21 cellular contexts compared by ENCODE assay signal in genomic region chr7:99243751-99244337, GRCh38. TPM values are rescaled to one million over a fixed set of nuclear protein-coding genes. Genes with fewer than 3 reads are reported as not detected.
DNase-seq lines count a peak whose midpoint lies in the region; ATAC-seq, FAIRE-seq and TF ChIP-seq lines count a peak whose summit lies in the region.
"Had no signal": no experiment of that assay in that cellular context is flagged by ENCODE, and none has a peak within 500 bp of the region (broad histone marks: within the 10 kb centered on the region; RNA-seq: fewer than 3 reads in every experiment).

No MANE protein-coding gene starts in this region.

- H3K27ac ChIP-seq in HEK293 (ENCODE audit: extremely low read depth, low read depth, low read length) (no peak overlapping the region), K562 (ENCODE audit: extremely low read depth, low read depth, low read length) (no peak overlapping the region), foreskin keratinocyte (peak overlapping the region; percentile 70)
- no peak overlapping the region for H3K27ac ChIP-seq in CD4-positive, alpha-beta memory T cell (ENCODE audit: low read depth, low read length)

- H3K9me3 ChIP-seq in HEK293 (ENCODE audit: control insufficient read depth, insufficient read depth, low read depth, low read length) = no peaks in the 10 kb centered on the region
- no peaks in the 10 kb centered on the region for H3K9me3 ChIP-seq in K562 (replicated peaks; ENCODE audit: control insufficient read depth, insufficient read depth, low read depth, low read length)
- H3K9me3 ChIP-seq in mucosa of descending colon = no peaks in the 10 kb centered on the region
- no peaks in the 10 kb centered on the region for H3K9me3 ChIP-seq in CD4-positive, alpha-beta memory T cell (ENCODE audit: control insufficient read depth in 1 of 2, low read length in 2 of 2)
- H3K9me3 ChIP-seq: Caco-2, HAP-1 had no signal

- no peaks in the 10 kb centered on the region for H3K79me2 ChIP-seq in K562 (ENCODE audit: control insufficient read depth, insufficient read depth, low read length)

- FAIRE-seq in K562 (lab: Jason Lieb, UNC) = no peak
- FAIRE-seq: G401.6, GM12892, H54 had no signal

- TF ChIP-seq CTCF in HEK293 (tag by site-specific recombination; IDR thresholded peaks at IDR 0.05) = no peak
- no peak for TF ChIP-seq CTCF in K562 (IDR thresholded peaks at IDR 0.05 in 2 of 3, conservative IDR thresholded peaks at IDR 0.05 in 1 of 3; ENCODE audit: insufficient read depth in 2 of 3, low read depth in 1 of 3, low read length in 3 of 3)
- TF ChIP-seq CTCF in foreskin keratinocyte (conservative IDR thresholded peaks at IDR 0.05) = no peak
- TF ChIP-seq CTCF in mucosa of descending colon (IDR thresholded peaks at IDR 0.05) = no peak

- H3K4me1 ChIP-seq in HEK293 (ENCODE audit: control insufficient read depth, insufficient read depth, low read length) (no peaks in the 10 kb centered on the region), K562 (replicated peaks in 1 of 2; ENCODE audit: control insufficient read depth in 2 of 2, insufficient read depth in 2 of 2, low read length in 2 of 2) (no peaks in the 10 kb centered on the region), foreskin keratinocyte (peaks cover 10% of the 10 kb centered on the region), mucosa of descending colon (ENCODE audit: low read depth) (peaks cover 4% of the 10 kb centered on the region)
- H3K4me1 ChIP-seq in CD4-positive, alpha-beta memory T cell (ENCODE audit: insufficient read depth, low read length) = no peaks in the 10 kb centered on the region
- H3K4me1 ChIP-seq: HAP-1 had no signal

- no peaks in the 10 kb centered on the region for H4K20me1 ChIP-seq in K562 (replicated peaks; ENCODE audit: control insufficient read depth, insufficient read depth, low read length)

- peaks cover 7 to 18% of the 10 kb centered on the region in 2 donors for H3K27me3 Mint-ChIP-seq in CD4-positive, alpha-beta memory T cell

- peaks cover 19 to 59% of the 10 kb centered on the region in 2 experiments; a peak in 4 of 5 replicates for H3K27me3 ChIP-seq in K562 (ENCODE audit: control insufficient read depth in 2 of 2, insufficient read depth in 2 of 2, low read length in 2 of 2)
- H3K27me3 ChIP-seq in foreskin keratinocyte = no peaks in the 10 kb centered on the region
- H3K27me3 ChIP-seq in CD4-positive, alpha-beta memory T cell (ENCODE audit: insufficient read depth, low read length) = no peaks in the 10 kb centered on the region

- no peaks in the 10 kb centered on the region for H3K9me1 ChIP-seq in K562 (ENCODE audit: control insufficient read depth, insufficient read depth, low read length)

- H3K4me2 ChIP-seq in K562 (ENCODE audit: insufficient read depth, low read length) = no peak overlapping the region
- H3K4me2 ChIP-seq: GM23338 had no signal

- POLR2A ChIA-PET in HEK293 (lab: Yijun Ruan, JAX) (no interaction called here), K562 (lab: Yijun Ruan, JAX) (interaction anchor here (0.7 to 1.0 kb wide), 2 partner anchors 104 to 364 kb away, joined by 3 read pairs; no protein-coding TSS in a partner anchor)
- POLR2A ChIA-PET in CD4-positive, alpha-beta memory T cell (lab: Charles Lee; ENCODE audit: partially characterized antibody) = no interaction called here

- no peak overlapping the region for H3K27ac Mint-ChIP-seq in CD4-positive, alpha-beta memory T cell
- H3K27ac Mint-ChIP-seq: CD8-positive, alpha-beta T cell; GM23338 had no signal

- ATAC-seq in K562 = no peak
- no peak for ATAC-seq in foreskin keratinocyte
- ATAC-seq in mucosa of descending colon = no peak
- ATAC-seq: CD8-positive, alpha-beta T cell; GM23338 had no signal

- no peak overlapping the region for H3K4me3 ChIP-seq in HEK293 (ENCODE audit: low read depth, low read length)
- no peak overlapping the region for H3K4me3 ChIP-seq in K562
- H3K4me3 ChIP-seq in mucosa of descending colon = no peak overlapping the region
- no peak overlapping the region for H3K4me3 ChIP-seq in CD4-positive, alpha-beta memory T cell (ENCODE audit: low read length in 2 of 2)
- H3K4me3 ChIP-seq: GM23338, HAP-1 had no signal

- H2AFZ ChIP-seq in K562 (ENCODE audit: low read depth, low read length) = no peak overlapping the region
- H2AFZ ChIP-seq: GM23338 had no signal

- no peak for TF ChIP-seq EP300 in K562 (IDR thresholded peaks at IDR 0.05; ENCODE audit: low read length)

- 1% methylated on average over 5 of the region's 5 CpGs for WGBS in K562 (ENCODE audit: insufficient coverage, low coverage, missing lambda C conversion rate)

- BruUV-seq in K562 (replicated peaks; lab: Mats Ljungman, UMichigan) = no TSS peak

- H3K36me3 Mint-ChIP-seq in CD4-positive, alpha-beta memory T cell = no peaks in the 10 kb centered on the region
- H3K36me3 Mint-ChIP-seq: CD8-positive, alpha-beta T cell had no signal

- DNase-seq in M059J (ENCODE audit: low read depth) = peak; percentile 25
- DNase-seq in K562 (ENCODE audit: extremely low read depth in 1 of 4, low spot score in 3 of 4) = no peak
- no peak for DNase-seq in foreskin keratinocyte
- no peak for DNase-seq in mucosa of descending colon
- no peak for DNase-seq in 8988T
- no peak for DNase-seq in OCI-M2 (lab: John Stamatoyannopoulos, UW; ENCODE audit: unreplicated experiment)
- DNase-seq in CD4-positive, alpha-beta memory T cell = no peak
- DNase-seq: C1 segment of cervical spinal cord; Caco-2; CD8-positive, alpha-beta T cell; DMS153; DND-41 had no signal

- no peak overlapping the region for H3K9ac ChIP-seq in K562 (ENCODE audit: insufficient read depth in 1 of 2, low read depth in 2 of 2, low read length in 2 of 2)

- H3K4me3 Mint-ChIP-seq in CD4-positive, alpha-beta memory T cell = no peak overlapping the region
- H3K4me3 Mint-ChIP-seq: CD8-positive, alpha-beta T cell; GM23338 had no signal

- H3K36me3 ChIP-seq in HEK293 (ENCODE audit: control insufficient read depth in 2 of 2, insufficient read depth in 1 of 2, low read length in 2 of 2) = no peaks in the 10 kb centered on the region
- H3K36me3 ChIP-seq in K562 (ENCODE audit: control insufficient read depth, insufficient read depth, low read length) = no peaks in the 10 kb centered on the region
- no peaks in the 10 kb centered on the region for H3K36me3 ChIP-seq in mucosa of descending colon (ENCODE audit: low read depth)
- no peaks in the 10 kb centered on the region for H3K36me3 ChIP-seq in CD4-positive, alpha-beta memory T cell (ENCODE audit: insufficient read depth, low read length)
- H3K36me3 ChIP-seq: HAP-1 had no signal

- in situ Hi-C loops in K562 (cut with MboI) = no loop called here

- CTCF ChIA-PET in HEK293 (lab: Yijun Ruan, JAX) (no interaction called here), K562 (lab: Yijun Ruan, JAX; ENCODE audit: low intra/inter-chr PET ratio) (no interaction called here)
- CTCF ChIA-PET in CD4-positive, alpha-beta memory T cell (lab: Charles Lee; ENCODE audit: partially characterized antibody) = no interaction called here

- no peak for TF ChIP-seq RAD21 in K562 (CRISPR knock-in tag; conservative IDR thresholded peaks at IDR 0.05 in 1 of 2, IDR thresholded peaks at IDR 0.05 in 1 of 2)

- H3K4me1 Mint-ChIP-seq in CD4-positive, alpha-beta memory T cell = no peaks in the 10 kb centered on the region
- H3K4me1 Mint-ChIP-seq: GM23338 had no signal

- no peaks in the 10 kb centered on the region for H3K9me3 Mint-ChIP-seq in CD4-positive, alpha-beta memory T cell
- H3K9me3 Mint-ChIP-seq: CD8-positive, alpha-beta T cell; GM23338 had no signal

- intact Hi-C loops in K562 (cut with micrococcal nuclease) (no loop called here), mucosa of descending colon (cut with DNase I, micrococcal nuclease) (no loop called here)
- intact Hi-C loops in CD4-positive, alpha-beta memory T cell (cut with micrococcal nuclease) = no loop called here

- TF ChIP-seq POLR2A in K562 (conservative IDR thresholded peaks at IDR 0.05) = no peak

RNA-seq across cellular contexts. Expression of gene MYH16, which starts 28.8 kb away (rescaled TPM):
- total RNA-seq in M059J (2014; rRNA removed; shearing (Covaris generic)) = 0.05 and 0.34 TPM in 2 replicates
- not detected in 2 replicates for total RNA-seq in K562 (2011; cell fraction: chromatin; rRNA removed; ENCODE audit: low replicate concordance)
- total RNA-seq in K562 (2011; cell fraction: nucleolus; rRNA removed) = not detected in 2 replicates
- total RNA-seq in K562 (2011; cell fraction: nucleoplasm; rRNA removed) = not detected in 2 replicates
- total RNA-seq in K562 (2014; rRNA removed) (not detected in 2 replicates), K562 (2014; rRNA removed; fragmentation: Illumina TruSeq; extraction: Trizol) (not detected in 2 replicates), K562 (2015; rRNA removed; fragmentation: Illumina TruSeq; extraction: Trizol) (not detected in 2 replicates), K562 (2021) (not detected in 2 replicates), foreskin keratinocyte (1.3 and 2.6 TPM in 2 replicates), mucosa of descending colon (not detected)
- polyA plus RNA-seq in K562 (2011; rRNA removed) (not detected in 2 replicates), K562 (2014; fragmentation: Illumina TruSeq; extraction: Trizol) (not detected in 2 replicates), K562 (2014; fragmentation: Nextera tagmentation; extraction: Ambion mirVana) (not detected), K562 (2014; rRNA removed) (0.09 and 0.23 TPM in 2 replicates), foreskin keratinocyte (1.1 and 2.3 TPM in 2 replicates)
- 0.01 TPM in 1 of 2 replicates, not detected in the other for polyA plus RNA-seq in K562 (2011; cell fraction: cytosol; rRNA removed)
- 0.27 TPM in 1 of 2 replicates, not detected in the other for polyA plus RNA-seq in K562 (2011; cell fraction: nucleus; rRNA removed)
- polyA plus RNA-seq in K562 (2012) = 0.12 TPM in 1 of 2 replicates, not detected in the other
- polyA minus RNA-seq in K562 (2011; rRNA and poly(A)+ RNA removed) = not detected in 2 replicates
- not detected in 2 replicates for polyA minus RNA-seq in K562 (2011; cell fraction: cytosol; rRNA and poly(A)+ RNA removed)
- polyA minus RNA-seq in K562 (2011; cell fraction: nucleus; rRNA and poly(A)+ RNA removed) = not detected in 2 replicates
- total RNA-seq in CD4-positive, alpha-beta memory T cell = not detected
- polyA plus RNA-seq in CD4-positive, alpha-beta memory T cell = not detected
- total RNA-seq: A673; Caco-2; CD8-positive, alpha-beta T cell; GM23338 had no signal
- polyA plus RNA-seq: BJ, GM23338 had no signal

RNA-seq across cellular contexts. Expression of gene KPNA7, which starts 35.9 kb away (rescaled TPM):
- total RNA-seq in M059J (2014; rRNA removed; shearing (Covaris generic)) = not detected in 2 replicates
- not detected in 2 replicates for total RNA-seq in K562 (2011; cell fraction: chromatin; rRNA removed; ENCODE audit: low replicate concordance)
- total RNA-seq in K562 (2011; cell fraction: nucleolus; rRNA removed) = not detected in 2 replicates
- total RNA-seq in K562 (2011; cell fraction: nucleoplasm; rRNA removed) = not detected in 2 replicates
- total RNA-seq in K562 (2014; rRNA removed) = not detected in 2 replicates
- total RNA-seq in K562 (2014; rRNA removed; fragmentation: Illumina TruSeq; extraction: Trizol) = not detected in 2 replicates
- total RNA-seq in K562 (2015; rRNA removed; fragmentation: Illumina TruSeq; extraction: Trizol) = not detected in 2 replicates
- total RNA-seq in K562 (2021) = not detected in 2 replicates
- polyA plus RNA-seq in K562 (2011; rRNA removed) = not detected in 2 replicates
- polyA plus RNA-seq in K562 (2011; cell fraction: cytosol; rRNA removed) = 0.07 TPM in 1 of 2 replicates, not detected in the other
- polyA plus RNA-seq in K562 (2011; cell fraction: nucleus; rRNA removed) = not detected in 2 replicates
- not detected in 2 replicates for polyA plus RNA-seq in K562 (2012)
- not detected in 2 replicates for polyA plus RNA-seq in K562 (2014; fragmentation: Illumina TruSeq; extraction: Trizol)
- not detected for polyA plus RNA-seq in K562 (2014; fragmentation: Nextera tagmentation; extraction: Ambion mirVana)
- polyA plus RNA-seq in K562 (2014; rRNA removed) = not detected in 2 replicates
- not detected in 2 replicates for polyA minus RNA-seq in K562 (2011; rRNA and poly(A)+ RNA removed)
- not detected in 2 replicates for polyA minus RNA-seq in K562 (2011; cell fraction: cytosol; rRNA and poly(A)+ RNA removed)
- polyA minus RNA-seq in K562 (2011; cell fraction: nucleus; rRNA and poly(A)+ RNA removed) = not detected in 2 replicates
- total RNA-seq in foreskin keratinocyte = 0.20 TPM in 1 of 2 replicates, not detected in the other
- 0.06 and 0.16 TPM in 2 replicates for polyA plus RNA-seq in foreskin keratinocyte
- total RNA-seq in mucosa of descending colon = under 1 TPM; 0.16 to 0.43 (median 0.32) TPM
- not detected for total RNA-seq in CD4-positive, alpha-beta memory T cell
- polyA plus RNA-seq in CD4-positive, alpha-beta memory T cell = not detected
- total RNA-seq: A172, A673, GM23338 had no signal
- polyA plus RNA-seq: BJ, GM23338 had no signal

Comparison
In these comparisons a context has a peak if more than half of its experiments do, and no peak if none do; other contexts are left out.
1. Of the 44 proteins assayed by ChIP-seq in both K562 and HEK293: peak only in K562: ZBTB26; only in HEK293: ZBTB17; in both: none; in neither: 42.